Comparison of ENCODE assay signal across 1 cellular context in the genomic region with DNA sequence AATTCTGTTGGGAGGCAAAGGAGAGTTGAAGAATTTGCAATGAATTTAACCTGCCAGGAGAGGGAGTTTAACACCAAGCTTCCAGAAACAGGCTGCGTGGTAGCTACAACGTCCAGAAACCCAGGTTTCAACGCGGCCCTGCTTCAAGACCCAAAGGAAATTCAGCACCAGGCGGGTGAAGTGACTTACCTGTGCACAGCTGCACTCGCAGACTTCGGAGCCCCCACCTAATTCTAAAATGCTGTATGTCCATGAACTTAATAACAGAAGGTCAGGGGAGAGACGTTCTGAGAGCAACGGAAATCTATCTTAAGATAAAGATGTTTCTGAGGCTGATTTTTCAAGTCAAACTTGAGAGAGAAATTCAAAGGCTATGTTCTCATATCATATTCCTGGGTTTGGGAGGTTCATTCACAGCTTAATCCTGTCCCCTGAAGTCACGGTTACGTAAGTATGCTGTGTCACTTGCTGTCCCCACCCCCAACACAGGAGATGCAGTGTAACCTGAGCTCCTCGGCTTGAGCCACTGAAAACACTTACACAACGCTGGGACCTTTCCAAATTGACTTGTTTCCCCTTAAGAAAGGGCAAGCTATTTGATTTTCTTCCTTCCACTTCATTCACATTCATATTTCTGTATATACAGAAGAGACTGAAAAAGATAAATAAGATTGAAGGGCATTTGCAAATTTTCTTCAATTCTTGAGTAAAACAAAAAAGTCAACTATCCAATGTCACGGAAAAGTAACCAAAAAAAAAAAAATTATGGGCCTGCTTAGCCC.
TF ChIP-seq lines count a peak whose summit lies in the region.

No MANE protein-coding gene starts in this region.

TF ChIP-seq in HepG2, 621 proteins besides CTCF, POLR2A, EP300 and RAD21 (continues in another document):
- no peak for TF ChIP-seq ARNT (IDR thresholded peaks at IDR 0.05)
- TF ChIP-seq, protein P1, sequence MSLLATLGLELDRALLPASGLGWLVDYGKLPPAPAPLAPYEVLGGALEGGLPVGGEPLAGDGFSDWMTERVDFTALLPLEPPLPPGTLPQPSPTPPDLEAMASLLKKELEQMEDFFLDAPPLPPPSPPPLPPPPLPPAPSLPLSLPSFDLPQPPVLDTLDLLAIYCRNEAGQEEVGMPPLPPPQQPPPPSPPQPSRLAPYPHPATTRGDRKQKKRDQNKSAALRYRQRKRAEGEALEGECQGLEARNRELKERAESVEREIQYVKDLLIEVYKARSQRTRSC (CRISPR knock-in tag; IDR thresholded peaks at IDR 0.05; ENCODE audit: low read depth) = no peak
- TF ChIP-seq FIP1L1 (IDR thresholded peaks at IDR 0.05; ENCODE audit: borderline replicate concordance, insufficient read depth, low read depth, low read length) = no peak
- peak; percentile 30; the same call in 1 of the 2 replicates for TF ChIP-seq RBFOX2 (IDR thresholded peaks at IDR 0.05; ENCODE audit: low read depth, low read length)
- peak; percentile 56; the same call in 1 of the 2 replicates for TF ChIP-seq ZNF501 (CRISPR knock-in tag; IDR thresholded peaks at IDR 0.05)
- TF ChIP-seq GTF3A (CRISPR knock-in tag; conservative IDR thresholded peaks at IDR 0.05) = 0 out of 2 replicates have a peak, but pooled peaks have one; percentile 15
- TF ChIP-seq ZSCAN29 (CRISPR knock-in tag; conservative IDR thresholded peaks at IDR 0.05) = 0 out of 2 replicates have a peak, but pooled peaks have one; percentile 17
- 0 out of 2 replicates have a peak, but pooled peaks have one; percentile 4 for TF ChIP-seq SMAD3 (CRISPR knock-in tag; IDR thresholded peaks at IDR 0.05)
- 0 out of 2 replicates have a peak, but pooled peaks have one; percentile 30 for TF ChIP-seq GATAD1 (CRISPR knock-in tag; IDR thresholded peaks at IDR 0.05)
- 0 out of 2 replicates have a peak, but pooled peaks have one; percentile 19 for TF ChIP-seq ZNF460 (CRISPR knock-in tag; IDR thresholded peaks at IDR 0.05; ENCODE audit: borderline replicate concordance)
- no peak for TF ChIP-seq ZNF205 (CRISPR knock-in tag; IDR thresholded peaks at IDR 0.05)
- TF ChIP-seq, protein P2, sequence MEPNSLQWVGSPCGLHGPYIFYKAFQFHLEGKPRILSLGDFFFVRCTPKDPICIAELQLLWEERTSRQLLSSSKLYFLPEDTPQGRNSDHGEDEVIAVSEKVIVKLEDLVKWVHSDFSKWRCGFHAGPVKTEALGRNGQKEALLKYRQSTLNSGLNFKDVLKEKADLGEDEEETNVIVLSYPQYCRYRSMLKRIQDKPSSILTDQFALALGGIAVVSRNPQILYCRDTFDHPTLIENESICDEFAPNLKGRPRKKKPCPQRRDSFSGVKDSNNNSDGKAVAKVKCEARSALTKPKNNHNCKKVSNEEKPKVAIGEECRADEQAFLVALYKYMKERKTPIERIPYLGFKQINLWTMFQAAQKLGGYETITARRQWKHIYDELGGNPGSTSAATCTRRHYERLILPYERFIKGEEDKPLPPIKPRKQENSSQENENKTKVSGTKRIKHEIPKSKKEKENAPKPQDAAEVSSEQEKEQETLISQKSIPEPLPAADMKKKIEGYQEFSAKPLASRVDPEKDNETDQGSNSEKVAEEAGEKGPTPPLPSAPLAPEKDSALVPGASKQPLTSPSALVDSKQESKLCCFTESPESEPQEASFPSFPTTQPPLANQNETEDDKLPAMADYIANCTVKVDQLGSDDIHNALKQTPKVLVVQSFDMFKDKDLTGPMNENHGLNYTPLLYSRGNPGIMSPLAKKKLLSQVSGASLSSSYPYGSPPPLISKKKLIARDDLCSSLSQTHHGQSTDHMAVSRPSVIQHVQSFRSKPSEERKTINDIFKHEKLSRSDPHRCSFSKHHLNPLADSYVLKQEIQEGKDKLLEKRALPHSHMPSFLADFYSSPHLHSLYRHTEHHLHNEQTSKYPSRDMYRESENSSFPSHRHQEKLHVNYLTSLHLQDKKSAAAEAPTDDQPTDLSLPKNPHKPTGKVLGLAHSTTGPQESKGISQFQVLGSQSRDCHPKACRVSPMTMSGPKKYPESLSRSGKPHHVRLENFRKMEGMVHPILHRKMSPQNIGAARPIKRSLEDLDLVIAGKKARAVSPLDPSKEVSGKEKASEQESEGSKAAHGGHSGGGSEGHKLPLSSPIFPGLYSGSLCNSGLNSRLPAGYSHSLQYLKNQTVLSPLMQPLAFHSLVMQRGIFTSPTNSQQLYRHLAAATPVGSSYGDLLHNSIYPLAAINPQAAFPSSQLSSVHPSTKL (CRISPR knock-in tag; IDR thresholded peaks at IDR 0.05) = peak; percentile 62
- TF ChIP-seq ZMYM3 (CRISPR knock-in tag; IDR thresholded peaks at IDR 0.05) = peak; percentile 70; the same call in 1 of the 2 replicates
- TF ChIP-seq, protein P3, sequence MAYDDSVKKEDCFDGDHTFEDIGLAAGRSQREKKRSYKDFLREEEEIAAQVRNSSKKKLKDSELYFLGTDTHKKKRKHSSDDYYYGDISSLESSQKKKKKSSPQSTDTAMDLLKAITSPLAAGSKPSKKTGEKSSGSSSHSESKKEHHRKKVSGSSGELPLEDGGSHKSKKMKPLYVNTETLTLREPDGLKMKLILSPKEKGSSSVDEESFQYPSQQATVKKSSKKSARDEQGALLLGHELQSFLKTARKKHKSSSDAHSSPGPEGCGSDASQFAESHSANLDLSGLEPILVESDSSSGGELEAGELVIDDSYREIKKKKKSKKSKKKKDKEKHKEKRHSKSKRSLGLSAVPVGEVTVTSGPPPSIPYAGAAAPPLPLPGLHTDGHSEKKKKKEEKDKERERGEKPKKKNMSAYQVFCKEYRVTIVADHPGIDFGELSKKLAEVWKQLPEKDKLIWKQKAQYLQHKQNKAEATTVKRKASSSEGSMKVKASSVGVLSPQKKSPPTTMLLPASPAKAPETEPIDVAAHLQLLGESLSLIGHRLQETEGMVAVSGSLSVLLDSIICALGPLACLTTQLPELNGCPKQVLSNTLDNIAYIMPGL (CRISPR knock-in tag; IDR thresholded peaks at IDR 0.05; ENCODE audit: borderline replicate concordance in 1 of 2, low read depth in 1 of 2) = peak; percentile 51 to 63; a peak in 2 of 4 replicates
- TF ChIP-seq YEATS4 (CRISPR knock-in tag; IDR thresholded peaks at IDR 0.05; ENCODE audit: borderline replicate concordance) = 0 out of 2 replicates have a peak, but pooled peaks have one; percentile 14
- TF ChIP-seq ZNF121 (CRISPR knock-in tag; IDR thresholded peaks at IDR 0.05) = peak; percentile 99
- peak; percentile 33; the same call in 1 of the 2 replicates for TF ChIP-seq HDAC1 (CRISPR knock-in tag; IDR thresholded peaks at IDR 0.05)
- TF ChIP-seq, protein P4, sequence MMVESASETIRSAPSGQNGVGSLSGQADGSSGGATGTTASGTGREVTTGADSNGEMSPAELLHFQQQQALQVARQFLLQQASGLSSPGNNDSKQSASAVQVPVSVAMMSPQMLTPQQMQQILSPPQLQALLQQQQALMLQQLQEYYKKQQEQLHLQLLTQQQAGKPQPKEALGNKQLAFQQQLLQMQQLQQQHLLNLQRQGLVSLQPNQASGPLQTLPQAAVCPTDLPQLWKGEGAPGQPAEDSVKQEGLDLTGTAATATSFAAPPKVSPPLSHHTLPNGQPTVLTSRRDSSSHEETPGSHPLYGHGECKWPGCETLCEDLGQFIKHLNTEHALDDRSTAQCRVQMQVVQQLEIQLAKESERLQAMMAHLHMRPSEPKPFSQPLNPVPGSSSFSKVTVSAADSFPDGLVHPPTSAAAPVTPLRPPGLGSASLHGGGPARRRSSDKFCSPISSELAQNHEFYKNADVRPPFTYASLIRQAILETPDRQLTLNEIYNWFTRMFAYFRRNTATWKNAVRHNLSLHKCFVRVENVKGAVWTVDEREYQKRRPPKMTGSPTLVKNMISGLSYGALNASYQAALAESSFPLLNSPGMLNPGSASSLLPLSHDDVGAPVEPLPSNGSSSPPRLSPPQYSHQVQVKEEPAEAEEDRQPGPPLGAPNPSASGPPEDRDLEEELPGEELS (CRISPR knock-in tag; IDR thresholded peaks at IDR 0.05) = peak; percentile 62; the same call in 1 of the 2 replicates
- no peak for TF ChIP-seq ZNF12 (CRISPR knock-in tag; IDR thresholded peaks at IDR 0.05)
- TF ChIP-seq, protein P5, sequence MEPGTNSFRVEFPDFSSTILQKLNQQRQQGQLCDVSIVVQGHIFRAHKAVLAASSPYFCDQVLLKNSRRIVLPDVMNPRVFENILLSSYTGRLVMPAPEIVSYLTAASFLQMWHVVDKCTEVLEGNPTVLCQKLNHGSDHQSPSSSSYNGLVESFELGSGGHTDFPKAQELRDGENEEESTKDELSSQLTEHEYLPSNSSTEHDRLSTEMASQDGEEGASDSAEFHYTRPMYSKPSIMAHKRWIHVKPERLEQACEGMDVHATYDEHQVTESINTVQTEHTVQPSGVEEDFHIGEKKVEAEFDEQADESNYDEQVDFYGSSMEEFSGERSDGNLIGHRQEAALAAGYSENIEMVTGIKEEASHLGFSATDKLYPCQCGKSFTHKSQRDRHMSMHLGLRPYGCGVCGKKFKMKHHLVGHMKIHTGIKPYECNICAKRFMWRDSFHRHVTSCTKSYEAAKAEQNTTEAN (CRISPR knock-in tag; conservative IDR thresholded peaks at IDR 0.05) = peak; percentile 9; the same call in 1 of the 2 replicates
- no peak for TF ChIP-seq ZNF550 (CRISPR knock-in tag; IDR thresholded peaks at IDR 0.05; ENCODE audit: borderline replicate concordance)
- TF ChIP-seq GATA4 (IDR thresholded peaks at IDR 0.05; ENCODE audit: borderline replicate concordance, low read depth) = 0 out of 2 replicates have a peak, but pooled peaks have one; percentile 46
- TF ChIP-seq RXRA (CRISPR knock-in tag; IDR thresholded peaks at IDR 0.05) = 0 out of 2 replicates have a peak, but pooled peaks have one; percentile 17
- TF ChIP-seq ZNF136 (CRISPR knock-in tag; IDR thresholded peaks at IDR 0.05; ENCODE audit: low read depth) = peak; percentile 79; the same call in 1 of the 2 replicates
- TF ChIP-seq ZNF556 (CRISPR knock-in tag; IDR thresholded peaks at IDR 0.05; ENCODE audit: borderline replicate concordance) = no peak
- TF ChIP-seq HOXA3 (CRISPR knock-in tag; IDR thresholded peaks at IDR 0.05) = peak; percentile 63; the same call in 1 of the 2 replicates
- TF ChIP-seq, protein P6, sequence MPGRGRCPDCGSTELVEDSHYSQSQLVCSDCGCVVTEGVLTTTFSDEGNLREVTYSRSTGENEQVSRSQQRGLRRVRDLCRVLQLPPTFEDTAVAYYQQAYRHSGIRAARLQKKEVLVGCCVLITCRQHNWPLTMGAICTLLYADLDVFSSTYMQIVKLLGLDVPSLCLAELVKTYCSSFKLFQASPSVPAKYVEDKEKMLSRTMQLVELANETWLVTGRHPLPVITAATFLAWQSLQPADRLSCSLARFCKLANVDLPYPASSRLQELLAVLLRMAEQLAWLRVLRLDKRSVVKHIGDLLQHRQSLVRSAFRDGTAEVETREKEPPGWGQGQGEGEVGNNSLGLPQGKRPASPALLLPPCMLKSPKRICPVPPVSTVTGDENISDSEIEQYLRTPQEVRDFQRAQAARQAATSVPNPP (CRISPR knock-in tag; IDR thresholded peaks at IDR 0.05) = no peak
- no peak for TF ChIP-seq ZNF207 (IDR thresholded peaks at IDR 0.05; ENCODE audit: borderline replicate concordance)
- TF ChIP-seq KLF16 (CRISPR knock-in tag; IDR thresholded peaks at IDR 0.05) = peak in 1 of 2 experiments; percentile 63; a peak in 2 of 4 replicates
- TF ChIP-seq SIX1 (CRISPR knock-in tag; IDR thresholded peaks at IDR 0.05; ENCODE audit: borderline replicate concordance) = peak; percentile 98
- TF ChIP-seq HOXA7 (CRISPR knock-in tag; IDR thresholded peaks at IDR 0.05) = no peak
- peak; percentile 33; the same call in 1 of the 2 replicates for TF ChIP-seq NAIF1 (CRISPR knock-in tag; IDR thresholded peaks at IDR 0.05; ENCODE audit: borderline replicate concordance)
- TF ChIP-seq MXD4 (CRISPR knock-in tag; IDR thresholded peaks at IDR 0.05) = 0 out of 2 replicates have a peak, but pooled peaks have one; percentile 7
- TF ChIP-seq JARID2 (CRISPR knock-in tag; IDR thresholded peaks at IDR 0.05; ENCODE audit: insufficient replicate concordance) = peak; percentile 56
- peak; percentile 35; the same call in 1 of the 2 replicates for TF ChIP-seq NCOA2 (CRISPR knock-in tag; IDR thresholded peaks at IDR 0.05)
- TF ChIP-seq, protein P7, sequence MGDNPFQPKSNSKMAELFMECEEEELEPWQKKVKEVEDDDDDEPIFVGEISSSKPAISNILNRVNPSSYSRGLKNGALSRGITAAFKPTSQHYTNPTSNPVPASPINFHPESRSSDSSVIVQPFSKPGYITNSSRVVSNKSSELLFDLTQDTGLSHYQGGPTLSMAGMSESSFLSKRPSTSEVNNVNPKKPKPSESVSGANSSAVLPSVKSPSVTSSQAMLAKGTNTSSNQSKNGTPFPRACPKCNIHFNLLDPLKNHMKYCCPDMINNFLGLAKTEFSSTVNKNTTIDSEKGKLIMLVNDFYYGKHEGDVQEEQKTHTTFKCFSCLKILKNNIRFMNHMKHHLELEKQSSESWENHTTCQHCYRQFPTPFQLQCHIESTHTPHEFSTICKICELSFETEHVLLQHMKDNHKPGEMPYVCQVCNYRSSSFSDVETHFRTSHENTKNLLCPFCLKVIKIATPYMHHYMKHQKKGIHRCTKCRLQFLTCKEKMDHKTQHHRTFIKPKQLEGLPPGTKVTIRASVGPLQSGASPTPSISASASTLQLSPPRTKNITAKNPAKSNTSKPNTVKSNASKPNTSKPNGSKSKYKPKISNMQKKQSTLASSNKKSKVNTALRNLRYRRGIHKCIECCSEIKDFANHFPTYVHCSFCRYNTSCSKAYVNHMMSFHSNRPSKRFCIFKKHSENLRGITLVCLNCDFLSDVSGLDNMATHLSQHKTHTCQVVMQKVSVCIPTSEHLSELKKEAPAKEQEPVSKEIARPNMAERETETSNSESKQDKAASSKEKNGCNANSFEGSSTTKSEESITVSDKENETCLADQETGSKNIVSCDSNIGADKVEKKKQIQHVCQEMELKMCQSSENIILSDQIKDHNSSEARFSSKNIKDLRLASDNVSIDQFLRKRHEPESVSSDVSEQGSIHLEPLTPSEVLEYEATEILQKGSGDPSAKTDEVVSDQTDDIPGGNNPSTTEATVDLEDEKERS (CRISPR knock-in tag; IDR thresholded peaks at IDR 0.05) = peak; percentile 51; the same call in 1 of the 2 replicates
- 0 out of 2 replicates have a peak, but pooled peaks have one; percentile 8 for TF ChIP-seq NR2F6 (IDR thresholded peaks at IDR 0.05)
- peak; percentile 52; the same call in 1 of the 2 replicates for TF ChIP-seq NR2F6 (CRISPR knock-in tag; IDR thresholded peaks at IDR 0.05)
- peak; percentile 44; the same call in 1 of the 2 replicates for TF ChIP-seq RXRB (CRISPR knock-in tag; IDR thresholded peaks at IDR 0.05; ENCODE audit: borderline replicate concordance)
- TF ChIP-seq ATF1 (CRISPR knock-in tag; IDR thresholded peaks at IDR 0.05) = peak; percentile 68
- TF ChIP-seq, protein P8, sequence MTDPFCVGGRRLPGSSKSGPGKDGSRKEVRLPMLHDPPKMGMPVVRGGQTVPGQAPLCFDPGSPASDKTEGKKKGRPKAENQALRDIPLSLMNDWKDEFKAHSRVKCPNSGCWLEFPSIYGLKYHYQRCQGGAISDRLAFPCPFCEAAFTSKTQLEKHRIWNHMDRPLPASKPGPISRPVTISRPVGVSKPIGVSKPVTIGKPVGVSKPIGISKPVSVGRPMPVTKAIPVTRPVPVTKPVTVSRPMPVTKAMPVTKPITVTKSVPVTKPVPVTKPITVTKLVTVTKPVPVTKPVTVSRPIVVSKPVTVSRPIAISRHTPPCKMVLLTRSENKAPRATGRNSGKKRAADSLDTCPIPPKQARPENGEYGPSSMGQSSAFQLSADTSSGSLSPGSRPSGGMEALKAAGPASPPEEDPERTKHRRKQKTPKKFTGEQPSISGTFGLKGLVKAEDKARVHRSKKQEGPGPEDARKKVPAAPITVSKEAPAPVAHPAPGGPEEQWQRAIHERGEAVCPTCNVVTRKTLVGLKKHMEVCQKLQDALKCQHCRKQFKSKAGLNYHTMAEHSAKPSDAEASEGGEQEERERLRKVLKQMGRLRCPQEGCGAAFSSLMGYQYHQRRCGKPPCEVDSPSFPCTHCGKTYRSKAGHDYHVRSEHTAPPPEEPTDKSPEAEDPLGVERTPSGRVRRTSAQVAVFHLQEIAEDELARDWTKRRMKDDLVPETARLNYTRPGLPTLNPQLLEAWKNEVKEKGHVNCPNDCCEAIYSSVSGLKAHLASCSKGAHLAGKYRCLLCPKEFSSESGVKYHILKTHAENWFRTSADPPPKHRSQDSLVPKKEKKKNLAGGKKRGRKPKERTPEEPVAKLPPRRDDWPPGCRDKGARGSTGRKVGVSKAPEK (CRISPR knock-in tag; IDR thresholded peaks at IDR 0.05; ENCODE audit: borderline replicate concordance) = peak; percentile 51; the same call in 1 of the 2 replicates
